Comparison of ENCODE assay signal across 8 cellular contexts in the genomic region with DNA sequence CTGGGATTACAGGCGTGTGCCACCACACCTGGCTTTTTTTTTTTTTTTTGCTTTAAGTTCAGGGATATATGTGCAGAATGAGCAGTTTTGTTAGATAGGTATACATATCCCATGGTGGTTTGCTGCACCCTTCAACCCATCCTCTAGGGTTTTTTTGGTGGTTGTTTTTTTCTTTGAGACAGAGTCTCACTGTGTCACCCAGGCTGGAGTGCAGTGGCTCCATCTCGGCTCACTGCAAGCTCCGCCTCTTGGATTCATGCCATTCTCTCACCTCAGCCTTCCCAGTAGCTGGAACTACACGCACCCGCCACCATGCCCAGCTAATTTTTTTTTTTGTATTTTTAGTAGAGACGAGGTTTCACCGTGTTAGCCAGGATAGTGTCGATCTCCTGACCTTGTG. TPM values are rescaled to one million over a fixed set of nuclear protein-coding genes. Genes with fewer than 3 reads are reported as not detected.
DNase-seq lines count a peak whose midpoint lies in the region; ATAC-seq and TF ChIP-seq lines count a peak whose summit lies in the region.
"Not testable (repeated sequence)": the region's sequence is repeated elsewhere in the genome, so short reads cannot be mapped to it uniquely, and the experiment has no call there.

No MANE protein-coding gene starts in this region.

- H3K4me3 ChIP-seq in PC-9, stomach: not testable (repeated sequence)

- not testable (repeated sequence) for TF ChIP-seq EP300 in stomach (IDR thresholded peaks at IDR 0.05)

- peak overlapping the region; percentile 90 for H3K4me3 Mint-ChIP-seq in activated T-cell treated with anti-CD3 and anti-CD28 coated beads, Interleukin-2, amount 50 U/mL, for 24 hours
- H3K4me3 Mint-ChIP-seq in mesothelial cell of epicardium: peak overlapping the region; percentile 20

- peaks cover 95% of the 10 kb centered on the region for H3K79me2 ChIP-seq in PC-9 (ENCODE audit: low read depth)

- not testable (repeated sequence) for H3K9me3 Mint-ChIP-seq in activated T-cell treated with anti-CD3 and anti-CD28 coated beads, Interleukin-2, amount 50 U/mL, for 24 hours; mesothelial cell of epicardium

- H3K4me1 ChIP-seq in PC-9 (replicated peaks; ENCODE audit: insufficient read depth) (peaks cover 26% of the 10 kb centered on the region), stomach (peaks cover 32 to 68% (median 57%) of the 10 kb centered on the region in 4 donors)
- H3K4me1 ChIP-seq in foreskin keratinocyte: not testable (repeated sequence)

- H3K36me3 ChIP-seq in PC-9 (ENCODE audit: low read depth) (peaks cover 20% of the 10 kb centered on the region), stomach (peaks cover 5 to 11% (median 10%) of the 10 kb centered on the region in 4 donors)

- WGBS in stomach, 5 donors: 34 to 51% (median 40%) methylated on average over 8 of the region's 8 CpGs

- DNase-seq in DMS153 treated with DMSO at 0.1 percent for 48 hours (lab: John Stamatoyannopoulos, UW; ENCODE audit: unreplicated experiment) (peak; percentile 28), LHCN-M2 (ENCODE audit: low read depth) (peak; percentile 10), NCI-H2171 treated with DMSO at 0.1 percent for 48 hours (lab: John Stamatoyannopoulos, UW) (peak; percentile 50), PC-9 (peak in 1 of 2 experiments; percentile 58), foreskin keratinocyte (peak in 1 of 2 donors; percentile 10), stomach (peak; percentile 56)
- DNase-seq in activated T-cell treated with anti-CD3 and anti-CD28 coated beads, Interleukin-2, amount 50 U/mL, for 24 hours; mesothelial cell of epicardium (ENCODE audit: low spot score in 2 of 2, unreplicated experiment in 2 of 2): not testable (repeated sequence)

- H3K9me3 ChIP-seq in PC-9 (ENCODE audit: insufficient read depth, low read depth); stomach: not testable (repeated sequence)

- H3F3A ChIP-seq in PC-9 (ENCODE audit: insufficient read depth, low read depth): peaks cover 35% of the 10 kb centered on the region; the same call in 1 of the 2 replicates

- not testable (repeated sequence) for BruUV-seq in PC-9 (replicated peaks; lab: Mats Ljungman, UMichigan)

- peak; percentile 0 for ATAC-seq in foreskin keratinocyte

- H3K36me3 Mint-ChIP-seq in activated T-cell treated with anti-CD3 and anti-CD28 coated beads, Interleukin-2, amount 50 U/mL, for 24 hours (ENCODE audit: low read depth): peaks cover 42% of the 10 kb centered on the region
- not testable (repeated sequence) for H3K36me3 Mint-ChIP-seq in mesothelial cell of epicardium

- POLR2A ChIA-PET in PC-9 (lab: Charles Lee; ENCODE audit: unreplicated experiment): not testable (repeated sequence)

- H4K20me1 ChIP-seq in PC-9 (ENCODE audit: insufficient read depth): peaks cover 24% of the 10 kb centered on the region; the same call in 1 of the 2 replicates

- peak overlapping the region; percentile 78; the same call in 1 of the 2 replicates for H3K4me2 ChIP-seq in PC-9

- not testable (repeated sequence) for H2AFZ ChIP-seq in PC-9

- not testable (repeated sequence) for TF ChIP-seq CTCF in PC-9 (conservative IDR thresholded peaks at IDR 0.05); foreskin keratinocyte (conservative IDR thresholded peaks at IDR 0.05); mesothelial cell of epicardium (IDR thresholded peaks at IDR 0.05; ENCODE audit: unreplicated experiment); stomach (IDR thresholded peaks at IDR 0.05)

- not testable (repeated sequence) for H3K27me3 Mint-ChIP-seq in activated T-cell treated with anti-CD3 and anti-CD28 coated beads, Interleukin-2, amount 50 U/mL, for 24 hours; mesothelial cell of epicardium (ENCODE audit: low read depth)

- intact Hi-C loops in PC-9 (cut with micrococcal nuclease; ENCODE audit: unreplicated experiment); stomach (cut with DNase I; ENCODE audit: low total_unique reads): not testable (repeated sequence)

- H3K4me1 Mint-ChIP-seq in activated T-cell treated with anti-CD3 and anti-CD28 coated beads, Interleukin-2, amount 50 U/mL, for 24 hours (ENCODE audit: low read depth): peaks cover 30% of the 10 kb centered on the region
- H3K4me1 Mint-ChIP-seq in mesothelial cell of epicardium: peaks cover 44% of the 10 kb centered on the region

- not testable (repeated sequence) for H3K9me2 ChIP-seq in PC-9 (ENCODE audit: insufficient read depth)

- H3K27ac Mint-ChIP-seq in activated T-cell treated with anti-CD3 and anti-CD28 coated beads, Interleukin-2, amount 50 U/mL, for 24 hours: peak overlapping the region; percentile 16
- H3K27ac Mint-ChIP-seq in mesothelial cell of epicardium: peak overlapping the region; percentile 84

- H3K27ac ChIP-seq in PC-9, foreskin keratinocyte: not testable (repeated sequence)
- H3K27ac ChIP-seq in stomach: peak overlapping the region in 4 of 5 donors; percentile 67 to 95 (median 87)

- CTCF ChIA-PET in PC-9 (lab: Charles Lee): interaction anchor here (0.6 kb wide), 1 partner anchor 17 kb away, joined by 5 read pairs; no protein-coding TSS in a partner anchor

- H3K27me3 ChIP-seq in PC-9 (ENCODE audit: insufficient read depth, low read depth); foreskin keratinocyte; stomach: not testable (repeated sequence)

- not testable (repeated sequence) for TF ChIP-seq POLR2A in stomach (IDR thresholded peaks at IDR 0.05)

RNA-seq across cellular contexts. Expression of gene PSPH, which starts 2.5 kb away (rescaled TPM):
- total RNA-seq in LHCN-M2 (2014; rRNA removed) (81.0 and 103 TPM in 2 replicates), PC-9 (2021) (89.5 and 103 TPM in 2 replicates), foreskin keratinocyte (32.4 and 41.5 TPM in 2 replicates), mesothelial cell of epicardium (16.9 to 19.9 TPM (median 19.5 TPM) in 3 replicates), stomach (10 to 100 TPM in 1 of 5 donors, 1 to 10 TPM in 3, under 1 TPM in 1; 0.45 to 53.1 (median 3.8) TPM)
- 24.8 TPM for polyA plus RNA-seq in LHCN-M2 (2012)
- polyA plus RNA-seq in foreskin keratinocyte (18.0 and 20.4 TPM in 2 replicates), stomach (10 to 100 TPM in 1 of 3 donors, 1 to 10 TPM in 2; 5.5 to 10.6 (median 7.3) TPM)

RNA-seq across cellular contexts. Expression of gene CCT6A, which starts 2.8 kb away (rescaled TPM):
- total RNA-seq in LHCN-M2 (2014; rRNA removed) (318 and 320 TPM in 2 replicates), PC-9 (2021) (308 and 323 TPM in 2 replicates), foreskin keratinocyte (253 and 295 TPM in 2 replicates), mesothelial cell of epicardium (124 to 130 TPM (median 127 TPM) in 3 replicates), stomach (100 to 1,000 TPM in 3 of 5 donors, 10 to 100 TPM in 2; 36.8 to 200 (median 150) TPM)
- polyA plus RNA-seq in LHCN-M2 (2012): 153 TPM
- polyA plus RNA-seq in foreskin keratinocyte (242 and 266 TPM in 2 replicates), stomach (100 to 1,000 TPM in 1 of 3 donors, 10 to 100 TPM in 2; 77.9 to 126 (median 78.4) TPM)

RNA-seq across cellular contexts. Expression of gene SUMF2, which starts 15.3 kb away (rescaled TPM):
- 252 and 253 TPM in 2 replicates for total RNA-seq in LHCN-M2 (2014; rRNA removed)
- 201 TPM for polyA plus RNA-seq in LHCN-M2 (2012)
- 256 and 305 TPM in 2 replicates for total RNA-seq in PC-9 (2021)
- total RNA-seq in foreskin keratinocyte: 97.4 and 109 TPM in 2 replicates
- 91.6 and 105 TPM in 2 replicates for polyA plus RNA-seq in foreskin keratinocyte
- 153 to 156 TPM (median 156 TPM) in 3 replicates for total RNA-seq in mesothelial cell of epicardium
- 100 to 1,000 TPM in 4 of 5 donors, 10 to 100 TPM in 1; 88.9 to 339 (median 120) TPM for total RNA-seq in stomach
- 10 to 100 TPM; 40.8 to 71.5 (median 68.2) TPM for polyA plus RNA-seq in stomach

RNA-seq across cellular contexts. Expression of gene PHKG1, which starts 44.0 kb away (rescaled TPM):
- 0.38 and 0.46 TPM in 2 replicates for total RNA-seq in LHCN-M2 (2014; rRNA removed)
- polyA plus RNA-seq in LHCN-M2 (2012): 0.86 TPM
- total RNA-seq in PC-9 (2021): 2.7 and 3.9 TPM in 2 replicates
- 0.35 and 0.41 TPM in 2 replicates for total RNA-seq in foreskin keratinocyte
- 0.19 and 0.38 TPM in 2 replicates for polyA plus RNA-seq in foreskin keratinocyte
- 1.7 to 2.6 TPM (median 2.6 TPM) in 3 replicates for total RNA-seq in mesothelial cell of epicardium
- 10 to 100 TPM in 2 of 5 donors, 1 to 10 TPM in 1, not detected in 2; 1.5 to 39.3 (median 11.1) TPM for total RNA-seq in stomach
- 1 to 10 TPM in 1 of 3 donors, under 1 TPM in 1, not detected in 1; 0.31 to 1.0 TPM for polyA plus RNA-seq in stomach

RNA-seq across cellular contexts. Expression of gene CHCHD2, which starts 57.5 kb away (rescaled TPM):
- 641 and 683 TPM in 2 replicates for total RNA-seq in LHCN-M2 (2014; rRNA removed)
- polyA plus RNA-seq in LHCN-M2 (2012): 700 TPM
- 978 and 1,041 TPM in 2 replicates for total RNA-seq in PC-9 (2021)
- total RNA-seq in foreskin keratinocyte: 536 and 559 TPM in 2 replicates
- polyA plus RNA-seq in foreskin keratinocyte: 694 and 786 TPM in 2 replicates
- total RNA-seq in mesothelial cell of epicardium: 195 to 215 TPM (median 214 TPM) in 3 replicates
- 100 to 1,000 TPM in 3 of 5 donors, 10 to 100 TPM in 2; 43.7 to 232 (median 149) TPM for total RNA-seq in stomach
- 100 to 1,000 TPM; 455 to 710 (median 659) TPM for polyA plus RNA-seq in stomach
